In the genomic region with DNA sequence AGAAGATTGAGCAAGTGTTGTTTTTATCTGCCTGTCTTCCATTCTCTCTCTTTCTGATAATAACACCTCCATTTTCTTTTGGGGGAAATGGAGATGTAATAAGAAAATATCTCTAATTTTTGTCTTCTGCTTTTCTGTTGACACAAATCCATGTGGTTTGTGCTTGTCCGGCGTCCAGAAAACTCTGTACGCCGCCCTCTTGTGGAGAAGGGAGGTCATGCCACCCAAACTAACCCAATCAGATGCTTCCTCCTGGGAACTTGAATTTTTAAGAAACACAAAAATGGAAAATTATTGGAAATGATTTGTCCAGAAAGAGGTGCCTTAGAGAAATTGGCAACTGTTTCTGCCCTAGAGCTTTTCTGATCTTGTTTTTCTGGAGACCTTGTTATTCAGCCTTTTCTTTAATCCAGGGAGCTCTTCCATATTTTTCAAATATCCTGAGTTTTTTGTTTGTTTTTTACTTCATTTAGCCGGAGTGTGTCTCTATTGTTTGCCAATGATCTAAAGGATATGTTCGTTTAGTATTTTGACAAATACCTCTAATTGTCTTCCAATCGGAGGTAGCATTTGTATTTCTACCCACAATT, we compare ENCODE assay signal across 8 cellular contexts. TPM values are rescaled to one million over a fixed set of nuclear protein-coding genes. Genes with fewer than 3 reads are reported as not detected.
DNase-seq lines count a peak whose midpoint lies in the region; ATAC-seq and TF ChIP-seq lines count a peak whose summit lies in the region.

No MANE protein-coding gene starts in this region.

- H3K9me3 ChIP-seq in DOHH2 (ENCODE audit: control insufficient read depth, insufficient read depth, low read length) (peaks cover 3% of the 10 kb centered on the region; the same call in 1 of the 2 replicates), body of pancreas (peaks cover 0 to under 1% (median under 1%) of the 10 kb centered on the region in 3 donors)

- TF ChIP-seq CTCF in DOHH2 (IDR thresholded peaks at IDR 0.05; ENCODE audit: low read depth, low read length, poor library complexity, severe bottlenecking) (peak; percentile 85), body of pancreas (IDR thresholded peaks at IDR 0.05) (peak; percentile 37 to 91 (median 61))

- 0 out of 2 replicates have a peak, but pooled peaks cover 2% of the 10 kb centered on the region for H3F3A ChIP-seq in DOHH2 (ENCODE audit: control insufficient read depth, insufficient read depth)

- H3K27ac ChIP-seq in DOHH2 (ENCODE audit: low read depth, low read length) (no peak overlapping the region), body of pancreas (no peak overlapping the region)

- peak; percentile 45 for DNase-seq in RPMI7951 (ENCODE audit: low read depth)
- peak; percentile 47 to 67 (median 58) for DNase-seq in body of pancreas
- peak; percentile 14 for DNase-seq in kidney glomerular epithelial cell (lab: John Stamatoyannopoulos, UW)
- peak; percentile 19 for DNase-seq in stimulated activated naive CD4-positive, alpha-beta T cell treated with Interleukin-2 at 50 U/mL for 16 hours (lab: John Stamatoyannopoulos, UW)
- no peak for DNase-seq in ecto neural progenitor cell (ENCODE audit: low spot score)

- no peaks in the 10 kb centered on the region for H3K79me2 ChIP-seq in DOHH2 (ENCODE audit: control insufficient read depth, low read length)

- ATAC-seq in HG03108 (IDR thresholded peaks at IDR 0.05; ENCODE audit: unreplicated experiment) (peak; percentile 58), body of pancreas (peak; percentile 55), GM21360 (IDR thresholded peaks at IDR 0.05; ENCODE audit: unreplicated experiment) (no peak)

- H3K4me1 ChIP-seq in DOHH2 (ENCODE audit: control insufficient read depth, low read length) (peaks cover 12% of the 10 kb centered on the region), body of pancreas (peaks cover 3% of the 10 kb centered on the region)

- H3K27me3 ChIP-seq in DOHH2 (ENCODE audit: control insufficient read depth, low read length): no peaks in the 10 kb centered on the region
- no peaks in the 10 kb centered on the region for H3K27me3 ChIP-seq in body of pancreas

- H3K4me3 ChIP-seq in DOHH2 (ENCODE audit: low read length): peak overlapping the region; percentile 36
- no peak overlapping the region for H3K4me3 ChIP-seq in body of pancreas

- no peaks in the 10 kb centered on the region for H3K36me3 ChIP-seq in DOHH2 (ENCODE audit: control insufficient read depth, low read length)
- H3K36me3 ChIP-seq in body of pancreas (replicated peaks in 1 of 2; ENCODE audit: insufficient read depth in 1 of 2, low read depth in 2 of 2): no peaks in the 10 kb centered on the region

- no peaks in the 10 kb centered on the region for H4K20me1 ChIP-seq in DOHH2 (ENCODE audit: control insufficient read depth, insufficient read depth, low read depth, low read length)

- no peaks in the 10 kb centered on the region for H3K9me2 ChIP-seq in DOHH2 (replicated peaks; ENCODE audit: control insufficient read depth, low read length)

- no peak for TF ChIP-seq POLR2A in body of pancreas (IDR thresholded peaks at IDR 0.05)

- 13 to 14% methylated on average over 7 of the region's 7 CpGs for WGBS in body of pancreas, 2 donors

- peak overlapping the region; percentile 46 for H3K4me2 ChIP-seq in DOHH2 (ENCODE audit: low read length)

- intact Hi-C loops in body of pancreas (cut with DNase I): no loop called here

RNA-seq across cellular contexts. Expression of a gene that starts 17.8 kb away (rescaled TPM):
- not detected in 2 replicates for total RNA-seq in RPMI7951 (2014; rRNA removed; shearing (Covaris generic))
- total RNA-seq in body of pancreas: under 1 TPM in 1 of 2 donors, not detected in 1; 0.52 TPM
